Comparison of ENCODE assay signal across 12 cellular contexts in genomic region chr11:2333806-2334205, GRCh38. TPM values are rescaled to one million over a fixed set of nuclear protein-coding genes. Genes with fewer than 3 reads are reported as not detected.
DNase-seq lines count a peak whose midpoint lies in the region; ATAC-seq, FAIRE-seq and TF ChIP-seq lines count a peak whose summit lies in the region.
"Not testable (repeated sequence)": the region's sequence is repeated elsewhere in the genome, so short reads cannot be mapped to it uniquely, and the experiment has no call there.
"Had no signal": no experiment of that assay in that cellular context is flagged by ENCODE, and none has a peak within 500 bp of the region (broad histone marks: within the 10 kb centered on the region; RNA-seq: fewer than 3 reads in every experiment).

No MANE protein-coding gene starts in this region.

- peaks cover 0 to 11% of the 10 kb centered on the region in 2 donors for H3K9me3 ChIP-seq in left lung
- not testable (repeated sequence) for H3K9me3 ChIP-seq in right lobe of liver, pancreas, upper lobe of right lung

- not testable (repeated sequence) for H3K27me3 ChIP-seq in left lung, right lobe of liver, pancreas, upper lobe of right lung

- H3K27ac ChIP-seq in left lung, right lobe of liver, pancreas, upper lobe of right lung: not testable (repeated sequence)

- peak; percentile 37 for FAIRE-seq in pancreas (lab: Jason Lieb, UNC)

- ATAC-seq in esophagus mucosa (peak; percentile 21), left lobe of liver (peak; percentile 84), left lung (peak; percentile 66), right lobe of liver (peak; percentile 54 to 82 (median 69)), upper lobe of right lung (peak; percentile 40)
- not testable (repeated sequence) for ATAC-seq in pancreas

- not testable (repeated sequence) for H3K4me1 ChIP-seq in left lung, right lobe of liver, pancreas, upper lobe of right lung

- intact Hi-C loops in left lung (cut with DNase I); right lobe of liver (cut with DNase I); pancreas (cut with DNase I); upper lobe of right lung (cut with DNase I): not testable (repeated sequence)

- not testable (repeated sequence) for TF ChIP-seq CTCF in left lung (IDR thresholded peaks at IDR 0.05); right lobe of liver (IDR thresholded peaks at IDR 0.05); pancreas (IDR thresholded peaks at IDR 0.05); upper lobe of right lung (IDR thresholded peaks at IDR 0.05)

- DNase-seq in left lobe of liver (ENCODE audit: low spot score); left lung; right lobe of liver; pancreas: not testable (repeated sequence)
- DNase-seq in upper lobe of right lung = peak; percentile 28

- H3K36me3 ChIP-seq in left lung, right lobe of liver, pancreas, upper lobe of right lung: not testable (repeated sequence)

- WGBS in right lobe of liver (ENCODE audit: insufficient coverage, low coverage, low lambda C conversion rate, missing lambda C conversion rate) = 52% methylated on average over 2 of the region's 3 CpGs
- WGBS in pancreas, 2 donors = 90 to 94% methylated on average over 2 of the region's 3 CpGs

- TF ChIP-seq POLR2A in right lobe of liver (IDR thresholded peaks at IDR 0.05) = not testable (repeated sequence)

- H3K4me3 ChIP-seq in left lung, right lobe of liver, pancreas, upper lobe of right lung: not testable (repeated sequence)

RNA-seq across cellular contexts. Expression of gene TSPAN32, which starts 32.0 kb away (rescaled TPM):
- total RNA-seq in esophagus mucosa (not detected), left lobe of liver (0.35 TPM), left lung (1 to 10 TPM; 4.2 to 6.2 TPM), right lobe of liver (1 to 10 TPM in 1 of 6 experiments, under 1 TPM in 3, not detected in 2; 0.24 to 1.2 (median 0.63) TPM), pancreas (1 to 10 TPM in 1 of 6 donors, under 1 TPM in 4, not detected in 1; 0.25 to 1.2 (median 0.37) TPM), upper lobe of right lung (12.2 TPM)
- polyA plus RNA-seq in pancreas = 1 to 10 TPM in 1 of 2 donors, under 1 TPM in 1; 0.49 to 1.4 TPM
- total RNA-seq: A673, Calu3, Daoy had no signal
- polyA plus RNA-seq: A549 had no signal

RNA-seq across cellular contexts. Expression of gene C11orf21, which starts 32.1 kb away (rescaled TPM):
- total RNA-seq in esophagus mucosa (0.08 TPM), left lobe of liver (0.35 TPM), left lung (1 to 10 TPM; 2.7 to 6.9 TPM), right lobe of liver (under 1 TPM; 0.25 to 0.51 (median 0.39) TPM), pancreas (under 1 TPM; 0.04 to 0.69 (median 0.19) TPM), upper lobe of right lung (6.5 TPM)
- polyA plus RNA-seq in pancreas = under 1 TPM; 0.23 to 0.80 TPM
- total RNA-seq: A673, Calu3 had no signal
- polyA plus RNA-seq: A549, AG04450, BJ had no signal

RNA-seq across cellular contexts. Expression of gene CD81, which starts 43.3 kb away (rescaled TPM):
- total RNA-seq in esophagus mucosa = 150 TPM
- total RNA-seq in left lobe of liver = 564 TPM
- total RNA-seq in left lung = 100 to 1,000 TPM; 641 to 754 TPM
- 100 to 1,000 TPM; 433 to 721 (median 528) TPM for total RNA-seq in right lobe of liver
- 100 to 1,000 TPM; 154 to 337 (median 236) TPM for total RNA-seq in pancreas
- polyA plus RNA-seq in pancreas = 100 to 1,000 TPM; 166 to 392 TPM
- total RNA-seq in upper lobe of right lung = 801 TPM
